Comparison of ENCODE assay signal across 31 cellular contexts in genomic region chr22:20993304-20994127, GRCh38. TPM values are rescaled to one million over a fixed set of nuclear protein-coding genes. Genes with fewer than 3 reads are reported as not detected.
"Had no signal": no experiment of that assay in that cellular context is flagged by ENCODE, and none has a peak within 500 bp of the region (broad histone marks: within the 10 kb centered on the region; RNA-seq: fewer than 3 reads in every experiment).

No MANE protein-coding gene starts in this region.

- H3K9me3 ChIP-seq: ascending aorta, breast epithelium had no signal

- H3K4me1 ChIP-seq: ascending aorta, breast epithelium had no signal

- H3K36me3 ChIP-seq: breast epithelium had no signal

- H3K27me3 ChIP-seq: ascending aorta, breast epithelium, cardiac muscle cell, dorsolateral prefrontal cortex had no signal

- FAIRE-seq: frontal cortex had no signal

- H3K4me3 ChIP-seq: ascending aorta, breast epithelium, cardiac muscle cell, coronary artery, dorsolateral prefrontal cortex had no signal

- H3K27ac ChIP-seq: ascending aorta, breast epithelium, cardiac muscle cell, coronary artery had no signal

- ATAC-seq: activated CD4-positive, alpha-beta T cell treated with anti-CD3 and anti-CD28 coated beads for 36 hours; activated CD8-positive, alpha-beta memory T cell treated with anti-CD3 and anti-CD28 coated beads, Interleukin-2, amount 10 ng/mL, durations not matched to agents 7 days and 5 days; activated CD8-positive, alpha-beta T cell treated with anti-CD3 and anti-CD28 coated beads, Interleukin-2, amount 10 ng/mL, durations not matched to agents 7 days and 5 days; activated naive CD4-positive, alpha-beta T cell treated with anti-CD3 and anti-CD28 coated beads, Interleukin-2, amount 50 U/mL, for 72 hours; activated T-cell treated with anti-CD3 and anti-CD28 coated beads, Interleukin-2, amount 50 U/mL, for 72 hours; esophagus mucosa had no signal

- DNase-seq: activated CD4-positive, alpha-beta memory T cell treated with anti-CD3 and anti-CD28 coated beads for 36 hours; activated CD4-positive, alpha-beta T cell treated with anti-CD3 and anti-CD28 coated beads for 36 hours; activated CD4-positive, alpha-beta T cell treated with anti-CD3 and anti-CD28 coated beads, Interleukin-2, amount 10 ng/mL, durations not matched to agents 24 days and 14 days; activated CD4-positive, CD25-positive, alpha-beta regulatory T cell; activated CD4-positive, CD25-positive, alpha-beta regulatory T cell treated with anti-CD3 and anti-CD28 coated beads, Interleukin-2, amount 50 U/mL, for 72 hours; activated CD8-positive, alpha-beta memory T cell treated with anti-CD3 and anti-CD28 coated beads, Interleukin-2, amount 10 ng/mL, durations not matched to agents 7 days and 5 days; activated CD8-positive, alpha-beta memory T cell treated with anti-CD3 and anti-CD28 coated beads, Interleukin-2, amount 50 U/mL, for 4 hours; activated CD8-positive, alpha-beta T cell treated with anti-CD3 and anti-CD28 coated beads, Interleukin-2, amount 10 ng/mL, durations not matched to agents 7 days and 5 days; activated gamma-delta T cell; activated naive CD4-positive, alpha-beta T cell; activated naive CD4-positive, alpha-beta T cell treated with anti-CD3 and anti-CD28 coated beads, Interleukin-2, amount 10 ng/mL, durations not matched to agents 7 days and 5 days; activated naive CD8-positive, alpha-beta T cell treated with anti-CD3 and anti-CD28 coated beads, Interleukin-2, amount 10 ng/mL, durations not matched to agents 7 days and 5 days; activated T-cell treated with anti-CD3 and anti-CD28 coated beads, Interleukin-2, amount 50 U/mL, for 1 hour; activated T-cell treated with anti-CD3 and anti-CD28 coated beads, Interleukin-2, amount 50 U/mL, for 72 hours; central memory CD4-positive, alpha-beta T cell; cerebellar nuclear complex; effector memory CD4-positive, alpha-beta T cell; endodermal cell; foreskin fibroblast; head of caudate nucleus; T-helper 2 cell had no signal

RNA-seq across cellular contexts. Expression of gene P2RX6, which starts 21.4 kb away (rescaled TPM):
- total RNA-seq: activated CD4-positive, alpha-beta memory T cell treated with anti-CD3 and anti-CD28 coated beads for 36 hours; activated CD4-positive, alpha-beta T cell treated with anti-CD3 and anti-CD28 coated beads, Interleukin-2, amount 10 ng/mL, durations not matched to agents 24 days and 14 days; ascending aorta; epithelial cell of proximal tubule had no signal

RNA-seq across cellular contexts. Expression of gene AIFM3, which starts 26.5 kb away (rescaled TPM):
- total RNA-seq: activated CD4-positive, alpha-beta memory T cell treated with anti-CD3 and anti-CD28 coated beads for 36 hours; ascending aorta; T-helper 1 cell treated with Interleukin-12 subunit alpha and Interleukin-12 subunit beta and Interleukin-4 antibody, amounts not matched to agents 30 ng/mL and 1 ng/mL, for 36 hours had no signal

RNA-seq across cellular contexts. Expression of gene SLC7A4, which starts 38.8 kb away (rescaled TPM):
- total RNA-seq: activated CD4-positive, alpha-beta memory T cell treated with anti-CD3 and anti-CD28 coated beads for 36 hours; activated CD4-positive, alpha-beta T cell treated with anti-CD3 and anti-CD28 coated beads for 36 hours; activated CD4-positive, alpha-beta T cell treated with anti-CD3 and anti-CD28 coated beads, Interleukin-2, amount 10 ng/mL, durations not matched to agents 24 days and 14 days; activated naive CD4-positive, alpha-beta T cell treated with anti-CD3 and anti-CD28 coated beads, Interleukin-2, amount 50 U/mL, for 72 hours; activated T-cell treated with anti-CD3 and anti-CD28 coated beads, Interleukin-2, amount 50 U/mL, for 72 hours; T-helper 1 cell treated with Interleukin-12 subunit alpha and Interleukin-12 subunit beta and Interleukin-4 antibody, amounts not matched to agents 30 ng/mL and 1 ng/mL, for 36 hours had no signal
